In genomic region chr17:205176-205538, GRCh38 we compare ENCODE assay signal across 15 cellular contexts. TPM values are rescaled to one million over a fixed set of nuclear protein-coding genes. Genes with fewer than 3 reads are reported as not detected.
"Had no signal": no experiment of that assay in that cellular context is flagged by ENCODE, and none has a peak within 500 bp of the region (broad histone marks: within the 10 kb centered on the region; RNA-seq: fewer than 3 reads in every experiment).

No MANE protein-coding gene starts in this region.

- H3K27ac Mint-ChIP-seq: activated T-helper 1 cell treated with anti-CD3 and anti-CD28 coated beads, Interleukin-12 subunit alpha, Interleukin-12 subunit beta, Interleukin-2, Interleukin-4 antibody, amounts not matched to agents 30 ng/mL and 10 ng/mL and 1 ng/mL, durations not matched to agents 14 hours and 24 hours and 36 hours; effector memory CD8-positive, alpha-beta T cell; naive B cell; stimulated activated effector memory CD8-positive, alpha-beta T cell treated with anti-CD3 and anti-CD28 coated beads, Interleukin-12 subunit alpha, Interleukin-12 subunit beta, amount 100 ng/mL, for 72 hours; T-helper 2 cell treated with Interferon-gamma antibody and Interleukin-4, amounts not matched to agents 5 μg/mL and 100 μg/mL, for 36 hours had no signal

- ATAC-seq: effector memory CD8-positive, alpha-beta T cell; foreskin keratinocyte; stimulated activated effector memory CD8-positive, alpha-beta T cell treated with anti-CD3 and anti-CD28 coated beads, Interleukin-12 subunit alpha, Interleukin-12 subunit beta, amount 100 ng/mL, for 72 hours had no signal

- H3K9me3 Mint-ChIP-seq: activated T-helper 1 cell treated with anti-CD3 and anti-CD28 coated beads, Interleukin-12 subunit alpha, Interleukin-12 subunit beta, Interleukin-2, Interleukin-4 antibody, amounts not matched to agents 30 ng/mL and 10 ng/mL and 1 ng/mL, durations not matched to agents 14 hours and 24 hours and 36 hours; T-helper 2 cell treated with Interferon-gamma antibody and Interleukin-4, amounts not matched to agents 5 μg/mL and 100 μg/mL, for 36 hours had no signal

- H3K36me3 ChIP-seq: breast epithelium, right atrium auricular region, thoracic aorta had no signal

- DNase-seq: activated CD4-positive, alpha-beta T cell treated with anti-CD3 and anti-CD28 coated beads, Interleukin-2, amount 50 U/mL, for 1 hour; activated CD8-positive, alpha-beta memory T cell treated with anti-CD3 and anti-CD28 coated beads for 24 hours; anterior cingulate cortex; dermis blood vessel endothelial cell; effector memory CD8-positive, alpha-beta T cell; foreskin keratinocyte; immature natural killer cell; naive B cell; stimulated activated CD4-positive, alpha-beta T cell treated with anti-CD3 and anti-CD28 coated beads, Interleukin-2, amount 100 ng/mL, for 24 hours had no signal

- H3K4me3 Mint-ChIP-seq: activated T-helper 1 cell treated with anti-CD3 and anti-CD28 coated beads, Interleukin-12 subunit alpha, Interleukin-12 subunit beta, Interleukin-2, Interleukin-4 antibody, amounts not matched to agents 30 ng/mL and 10 ng/mL and 1 ng/mL, durations not matched to agents 14 hours and 24 hours and 36 hours; effector memory CD8-positive, alpha-beta T cell; immature natural killer cell; stimulated activated effector memory CD8-positive, alpha-beta T cell treated with anti-CD3 and anti-CD28 coated beads, Interleukin-12 subunit alpha, Interleukin-12 subunit beta, amount 100 ng/mL, for 72 hours; T-helper 2 cell treated with Interferon-gamma antibody and Interleukin-4, amounts not matched to agents 5 μg/mL and 100 μg/mL, for 36 hours had no signal

- H3K27ac ChIP-seq: breast epithelium, foreskin keratinocyte, right atrium auricular region, thoracic aorta had no signal

- H3K4me1 Mint-ChIP-seq: immature natural killer cell; naive B cell; stimulated activated effector memory CD8-positive, alpha-beta T cell treated with anti-CD3 and anti-CD28 coated beads, Interleukin-12 subunit alpha, Interleukin-12 subunit beta, amount 100 ng/mL, for 72 hours had no signal

- H3K4me3 ChIP-seq: breast epithelium, right atrium auricular region, thoracic aorta had no signal

- H3K36me3 Mint-ChIP-seq: stimulated activated effector memory CD8-positive, alpha-beta T cell treated with anti-CD3 and anti-CD28 coated beads, Interleukin-12 subunit alpha, Interleukin-12 subunit beta, amount 100 ng/mL, for 72 hours had no signal

- H3K4me1 ChIP-seq: breast epithelium, foreskin keratinocyte had no signal

- H3K9me3 ChIP-seq: breast epithelium, right atrium auricular region, thoracic aorta had no signal

- H3K27me3 ChIP-seq: breast epithelium, right atrium auricular region had no signal

RNA-seq across cellular contexts. Expression of gene DOC2B, which starts 23.7 kb away (rescaled TPM):
- total RNA-seq: foreskin keratinocyte had no signal
